In genomic region chr3:47282424-47283192, GRCh38 we compare ENCODE assay signal across 8 cellular contexts. TPM values are rescaled to one million over a fixed set of nuclear protein-coding genes. Genes with fewer than 3 reads are reported as not detected.
DNase-seq lines count a peak whose midpoint lies in the region; ATAC-seq and TF ChIP-seq lines count a peak whose summit lies in the region.

Gene KIF9, minus strand, starts transcription at chr3:47282799. Its CDS starts 5,425 bp downstream, at chr3:47277374.
Gene KLHL18, plus strand, starts transcription at chr3:47282944. Its CDS starts 22 bp downstream, at chr3:47282966.

- peak; percentile 90 for DNase-seq in DMS53 (lab: John Stamatoyannopoulos, UW)
- peak; percentile 83 to 90 for DNase-seq in PC-9
- DNase-seq in activated T-cell treated with anti-CD3 and anti-CD28 coated beads, Interleukin-2, amount 50 U/mL, for 48 hours: peak; percentile 96
- DNase-seq in stimulated activated CD8-positive, alpha-beta memory T cell treated with anti-CD3 and anti-CD28 coated beads, Interleukin-7, amount 100 ng/mL, for 24 hours (ENCODE audit: low read depth): peak; percentile 91

- no peaks in the 10 kb centered on the region for H3K9me3 ChIP-seq in PC-9 (ENCODE audit: insufficient read depth, low read depth)
- no peaks in the 10 kb centered on the region for H3K9me3 ChIP-seq in muscle layer of duodenum (ENCODE audit: control insufficient read depth in 1 of 2, low read length in 2 of 2)

- H3K36me3 ChIP-seq in PC-9 (ENCODE audit: low read depth) (no peaks in the 10 kb centered on the region), muscle layer of duodenum (ENCODE audit: control insufficient read depth in 1 of 2, insufficient read depth in 2 of 2, low read length in 2 of 2) (peaks cover 0 to 3% of the 10 kb centered on the region in 2 donors)

- no peak for TF ChIP-seq EP300 in Ishikawa (IDR thresholded peaks at IDR 0.05; ENCODE audit: borderline replicate concordance)

- no TSS peak for BruUV-seq in PC-9 (replicated peaks; lab: Mats Ljungman, UMichigan)

- ATAC-seq in GM21576 (IDR thresholded peaks at IDR 0.05; ENCODE audit: unreplicated experiment): peak; percentile 82
- ATAC-seq in esophagus mucosa: peak; percentile 93

- H3K4me3 ChIP-seq in PC-9 (peak within 1 kb of the TSS; percentile 86), muscle layer of duodenum (ENCODE audit: low read depth in 1 of 2, low read length in 2 of 2) (peak within 1 kb of the TSS; percentile 90)

- H3K27ac ChIP-seq in PC-9 (peak within 1 kb of the TSS; percentile 87), muscle layer of duodenum (ENCODE audit: low read length) (peak within 1 kb of the TSS; percentile 96)

- H3K4me1 ChIP-seq in PC-9 (replicated peaks; ENCODE audit: insufficient read depth): peaks cover 7% of the 10 kb centered on the region
- peaks cover 0 to 19% of the 10 kb centered on the region in 2 donors for H3K4me1 ChIP-seq in muscle layer of duodenum (ENCODE audit: control insufficient read depth in 1 of 2, insufficient read depth in 2 of 2, low read length in 2 of 2)

- H3K27me3 ChIP-seq in PC-9 (ENCODE audit: insufficient read depth, low read depth): no peaks in the 10 kb centered on the region
- no peaks in the 10 kb centered on the region for H3K27me3 ChIP-seq in muscle layer of duodenum (ENCODE audit: low read depth, low read length)

- no peak for TF ChIP-seq RAD21 in Ishikawa (IDR thresholded peaks at IDR 0.05; ENCODE audit: low read depth)

- intact Hi-C loops in PC-9 (cut with micrococcal nuclease; ENCODE audit: unreplicated experiment): loop anchor here (5.0 kb wide), 1 partner anchor 40 kb away; no protein-coding TSS in a partner anchor

- peaks cover 20% of the 10 kb centered on the region; the same call in 1 of the 2 replicates for H3F3A ChIP-seq in PC-9 (ENCODE audit: insufficient read depth, low read depth)

- peak within 1 kb of the TSS; percentile 91 for H2AFZ ChIP-seq in PC-9

- H3K4me2 ChIP-seq in PC-9: peak within 1 kb of the TSS; percentile 93

- H4K20me1 ChIP-seq in PC-9 (ENCODE audit: insufficient read depth): no peaks in the 10 kb centered on the region

- POLR2A ChIA-PET in PC-9 (lab: Charles Lee; ENCODE audit: unreplicated experiment): interaction anchor here (0.6 kb wide), 1 partner anchor 41 kb away, joined by 3 read pairs; no protein-coding TSS in a partner anchor

- H3K9me2 ChIP-seq in PC-9 (ENCODE audit: insufficient read depth): no peaks in the 10 kb centered on the region

- CTCF ChIA-PET in PC-9 (lab: Charles Lee): interaction anchor here (1.3 kb wide), 1 partner anchor 129 kb away, joined by 4 read pairs; no protein-coding TSS in a partner anchor

- H3K79me2 ChIP-seq in PC-9 (ENCODE audit: low read depth): peaks cover 61% of the 10 kb centered on the region

- TF ChIP-seq CTCF in PC-9 (conservative IDR thresholded peaks at IDR 0.05): no peak

TF ChIP-seq in Ishikawa, 13 proteins besides CTCF, POLR2A, EP300 and RAD21:
- peak; percentile 69 for TF ChIP-seq TAF1 (IDR thresholded peaks at IDR 0.05; ENCODE audit: low read depth)
- 0 out of 2 replicates have a peak, but pooled peaks have one; percentile 24 for TF ChIP-seq USF1 (IDR thresholded peaks at IDR 0.05)
- peak; percentile 95 for TF ChIP-seq MAX (IDR thresholded peaks at IDR 0.05)
- peak; percentile 83 for TF ChIP-seq CREB1 (IDR thresholded peaks at IDR 0.05; ENCODE audit: low read depth)
- no peak for TF ChIP-seq CEBPB (IDR thresholded peaks at IDR 0.05)
- peak; percentile 59; the same call in 1 of the 2 replicates for TF ChIP-seq TCF12 (IDR thresholded peaks at IDR 0.05; ENCODE audit: low read depth)
- 0 out of 2 replicates have a peak, but pooled peaks have one; percentile 5 for TF ChIP-seq TEAD4 (IDR thresholded peaks at IDR 0.05)
- TF ChIP-seq NFIC (IDR thresholded peaks at IDR 0.05): peak; percentile 35; the same call in 1 of the 2 replicates
- 0 out of 2 replicates have a peak, but pooled peaks have one; percentile 20 for TF ChIP-seq EGR1 (IDR thresholded peaks at IDR 0.05)
- TF ChIP-seq YY1 (IDR thresholded peaks at IDR 0.05; ENCODE audit: low read depth): peak; percentile 84
- no peak for TF ChIP-seq FOXM1 (IDR thresholded peaks at IDR 0.05; ENCODE audit: borderline replicate concordance, low read depth)
- TF ChIP-seq REST (IDR thresholded peaks at IDR 0.05; ENCODE audit: low read depth): no peak
- no peak for TF ChIP-seq ZBTB7A (IDR thresholded peaks at IDR 0.05; ENCODE audit: low read depth)

RNA-seq across cellular contexts. Expression of gene KIF9, which starts in this region (rescaled TPM):
- total RNA-seq in PC-9 (2021): 18.4 and 21.4 TPM in 2 replicates
- 4.4 TPM for total RNA-seq in esophagus mucosa

RNA-seq across cellular contexts. Expression of gene KLHL18, which starts in this region (rescaled TPM):
- total RNA-seq in PC-9 (2021): 16.0 and 21.9 TPM in 2 replicates
- 24.2 TPM for total RNA-seq in esophagus mucosa

Comparison
In these comparisons a context has a peak if more than half of its experiments do, and no peak if none do; other contexts are left out.
1. Peak in every context shown above with its lines: DNase-seq, ATAC-seq, H3K4me3 ChIP-seq and H3K27ac ChIP-seq.